Comparison of ENCODE assay signal across 1 cellular context in genomic region chr1:154961497-154962237, GRCh38.
TF ChIP-seq lines count a peak whose summit lies in the region.

TSS of gene PYGO2 (minus strand) at chr1:154961782. CDS start at chr1:154961576, 206 bp downstream.

TF ChIP-seq in HCT116, 20 proteins besides CTCF, POLR2A, EP300 and RAD21 (continued from another document):
- no peak for TF ChIP-seq ZBTB33 (IDR thresholded peaks at IDR 0.05; ENCODE audit: extremely low read depth, insufficient replicate concordance, low read length)
- TF ChIP-seq CEBPB (IDR thresholded peaks at IDR 0.05; ENCODE audit: low read depth) = no peak
- peak; percentile 55 for TF ChIP-seq JUND (IDR thresholded peaks at IDR 0.05)
- no peak for TF ChIP-seq FOSL1 (IDR thresholded peaks at IDR 0.05; ENCODE audit: low read depth)
